Comparison of ENCODE assay signal across 1 cellular context in genomic region chrX:154006965-154007364, GRCh38.
TF ChIP-seq lines count a peak whose summit lies in the region.

No MANE protein-coding gene starts in this region.

TF ChIP-seq in HepG2, 621 proteins besides CTCF, POLR2A, EP300 and RAD21:
- TF ChIP-seq AGO2 (optimal IDR thresholded peaks at IDR 0.05; ENCODE audit: low read depth, low read length), result peak; percentile 42
- TF ChIP-seq ZNF33B (CRISPR knock-in tag; IDR thresholded peaks at IDR 0.05), result no peak
TF ChIP-seq in HepG2: peak in this region for 1.
